In genomic region chr22:16925407-16925966, GRCh38 we compare ENCODE assay signal across 2 cellular contexts.
A peak's percentile ranks its signal among the peaks of the same experiment; 100 is the strongest.
TF ChIP-seq lines count a peak whose summit lies in the region.

No MANE protein-coding gene starts in this region.

TF ChIP-seq in HEK293, 187 proteins besides CTCF, POLR2A, EP300 and RAD21:
- no peak for TF ChIP-seq PRDM6 (tag by site-specific recombination; IDR thresholded peaks at IDR 0.05)
- TF ChIP-seq SP3 (tag by site-specific recombination; IDR thresholded peaks at IDR 0.05) = no peak
- TF ChIP-seq PBX3 (CRISPR knock-in tag; IDR thresholded peaks at IDR 0.05) = no peak
- TF ChIP-seq ZNF596 (tag by site-specific recombination; IDR thresholded peaks at IDR 0.05) = no peak
- no peak for TF ChIP-seq ZNF16 (tag by site-specific recombination; IDR thresholded peaks at IDR 0.05; ENCODE audit: low read depth)
- no peak for TF ChIP-seq ZFP69B (tag by site-specific recombination; IDR thresholded peaks at IDR 0.05)
- TF ChIP-seq ZBTB21 (tag by site-specific recombination; IDR thresholded peaks at IDR 0.05) = peak; percentile 78
- no peak for TF ChIP-seq ZNF404 (tag by site-specific recombination; IDR thresholded peaks at IDR 0.05)
- TF ChIP-seq ZNF274 (IDR thresholded peaks at IDR 0.05; ENCODE audit: low read length) = no peak
- no peak for TF ChIP-seq ZNF274 (tag by site-specific recombination; IDR thresholded peaks at IDR 0.05; ENCODE audit: borderline replicate concordance)
- TF ChIP-seq ZSCAN23 (tag by site-specific recombination; IDR thresholded peaks at IDR 0.05) = no peak
- peak; percentile 69 for TF ChIP-seq ATF2 (tag by site-specific recombination; IDR thresholded peaks at IDR 0.05; ENCODE audit: low read depth)
- no peak for TF ChIP-seq ZFP41 (tag by site-specific recombination; IDR thresholded peaks at IDR 0.05; ENCODE audit: borderline replicate concordance)
- no peak for TF ChIP-seq ZNF558 (tag by site-specific recombination; IDR thresholded peaks at IDR 0.05)
- TF ChIP-seq TRIM28 (IDR thresholded peaks at IDR 0.05; ENCODE audit: borderline replicate concordance, low read length) = peak; percentile 68; the same call in 1 of the 2 replicates
- TF ChIP-seq ELK4 (IDR thresholded peaks at IDR 0.05; ENCODE audit: borderline replicate concordance, low read depth, low read length) = no peak
- TF ChIP-seq ZNF629 (tag by site-specific recombination; IDR thresholded peaks at IDR 0.05) = no peak
- TF ChIP-seq ZNF391 (tag by site-specific recombination; IDR thresholded peaks at IDR 0.05; ENCODE audit: borderline replicate concordance, low read depth) = no peak
- no peak for TF ChIP-seq GFI1B (tag by site-specific recombination; IDR thresholded peaks at IDR 0.05)
- peak; percentile 22 for TF ChIP-seq ZNF398 (tag by site-specific recombination; IDR thresholded peaks at IDR 0.05)
- TF ChIP-seq SETDB1 (IDR thresholded peaks at IDR 0.05; ENCODE audit: insufficient read length, low read length) = peak; percentile 95
- no peak for TF ChIP-seq ZNF23 (tag by site-specific recombination; IDR thresholded peaks at IDR 0.05; ENCODE audit: borderline replicate concordance)
- TF ChIP-seq ZNF10 (tag by site-specific recombination; IDR thresholded peaks at IDR 0.05) = no peak
- no peak for TF ChIP-seq BCL6B (tag by site-specific recombination; IDR thresholded peaks at IDR 0.05)
- TF ChIP-seq ZNF514 (tag by site-specific recombination; IDR thresholded peaks at IDR 0.05) = no peak

TF ChIP-seq in K562, 482 proteins besides CTCF, POLR2A, EP300 and RAD21 (continued from another document):
- TF ChIP-seq THRA (IDR thresholded peaks at IDR 0.05) (no peak), NR2F6 (CRISPR knock-in tag; IDR thresholded peaks at IDR 0.05) (no peak), FIP1L1 (IDR thresholded peaks at IDR 0.05; ENCODE audit: low read depth, low read length, poor library complexity, severe bottlenecking) (no peak), ATF2 (CRISPR knock-in tag; IDR thresholded peaks at IDR 0.05) (no peak), HNRNPLL (IDR thresholded peaks at IDR 0.05; ENCODE audit: low read depth, low read length, poor library complexity, severe bottlenecking) (no peak), CEBPB (tag; IDR thresholded peaks at IDR 0.05) (peak; percentile 39; the same call in 1 of the 2 replicates), ZBTB9 (CRISPR knock-in tag; IDR thresholded peaks at IDR 0.05) (no peak), HSF4 (CRISPR knock-in tag; IDR thresholded peaks at IDR 0.05; ENCODE audit: borderline replicate concordance) (no peak), CEBPG (CRISPR knock-in tag; IDR thresholded peaks at IDR 0.05) (no peak), CEBPG (tag; conservative IDR thresholded peaks at IDR 0.05 in 1 of 2, IDR thresholded peaks at IDR 0.05 in 1 of 2) (peak; percentile 42 to 53; a peak in 3 of 4 replicates), FOXP4 (CRISPR knock-in tag; IDR thresholded peaks at IDR 0.05; ENCODE audit: borderline replicate concordance) (no peak), FOSL1 (tag; conservative IDR thresholded peaks at IDR 0.05) (no peak), SUPT5H (IDR thresholded peaks at IDR 0.05) (no peak), ELF1 (tag; IDR thresholded peaks at IDR 0.05) (no peak), ZNF318 (IDR thresholded peaks at IDR 0.05; ENCODE audit: borderline replicate concordance in 1 of 2, low read depth in 1 of 2) (no peak), CCNT2 (IDR thresholded peaks at IDR 0.05; ENCODE audit: borderline replicate concordance, extremely low read depth, insufficient read length, low read depth, low read length) (no peak), ATF3 (IDR thresholded peaks at IDR 0.05) (peak; percentile 39; the same call in 1 of the 2 replicates), ATF3 (CRISPR knock-in tag; conservative IDR thresholded peaks at IDR 0.05) (no peak), FOS (IDR thresholded peaks at IDR 0.05; ENCODE audit: extremely low read depth, insufficient read length) (no peak), NFE2 (IDR thresholded peaks at IDR 0.05; ENCODE audit: low read depth) (no peak), SMAD1 (IDR thresholded peaks at IDR 0.05; ENCODE audit: low read depth, low read length, partially characterized antibody) (no peak), ZNF408 (CRISPR knock-in tag; IDR thresholded peaks at IDR 0.05; ENCODE audit: low read depth) (no peak), RFX7 (CRISPR knock-in tag; IDR thresholded peaks at IDR 0.05) (no peak), ADNP (tag; IDR thresholded peaks at IDR 0.05) (no peak), CBX1 (IDR thresholded peaks at IDR 0.05; ENCODE audit: low read depth) (no peak), NEUROD1 (IDR thresholded peaks at IDR 0.05; ENCODE audit: borderline replicate concordance, low read depth, low read length, partially characterized antibody) (no peak)
